15 cellular contexts compared by ENCODE assay signal in the genomic region with DNA sequence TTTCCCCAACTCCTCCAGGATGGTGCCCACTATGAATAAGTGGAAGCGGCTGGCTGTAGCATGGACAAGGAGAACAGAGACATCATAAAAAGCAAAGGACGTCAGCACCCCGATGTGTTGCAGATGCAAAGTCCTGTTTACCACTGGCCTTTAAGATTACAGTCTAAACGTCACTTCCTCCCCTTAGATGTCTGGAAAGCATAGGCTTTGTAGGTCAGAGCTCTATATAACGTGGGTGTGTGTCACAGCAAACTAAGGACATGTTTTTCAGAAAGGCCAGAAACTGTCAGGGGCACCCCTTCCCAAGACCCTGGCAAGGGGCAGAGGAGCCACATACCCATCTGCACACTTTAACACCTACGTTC. TPM values are rescaled to one million over a fixed set of nuclear protein-coding genes. Genes with fewer than 3 reads are reported as not detected.
"Had no signal": no experiment of that assay in that cellular context is flagged by ENCODE, and none has a peak within 500 bp of the region (broad histone marks: within the 10 kb centered on the region; RNA-seq: fewer than 3 reads in every experiment).

No MANE protein-coding gene starts in this region.

- H3K27ac ChIP-seq: neutrophil, SJCRH30, suprapubic skin had no signal

- H3K36me3 ChIP-seq: neutrophil, SJCRH30, suprapubic skin, upper lobe of left lung had no signal

- H3K9me3 ChIP-seq: neutrophil, SJCRH30, suprapubic skin, upper lobe of left lung had no signal

- H3K27ac Mint-ChIP-seq: activated CD4-positive, alpha-beta T cell treated with anti-CD3 and anti-CD28 coated beads, Interleukin-2, amount 10 ng/mL, durations not matched to agents 7 days and 5 days; activated naive CD8-positive, alpha-beta T cell treated with anti-CD3 and anti-CD28 coated beads, Interleukin-2, amount 10 ng/mL, durations not matched to agents 7 days and 5 days; activated T-cell treated with anti-CD3 and anti-CD28 coated beads, Interleukin-2, amount 50 U/mL, for 72 hours; naive thymus-derived CD4-positive, alpha-beta T cell had no signal

- H3K4me1 ChIP-seq: SJCRH30 had no signal

- H3K27me3 ChIP-seq: suprapubic skin, upper lobe of left lung had no signal

- H3K36me3 Mint-ChIP-seq: activated naive CD8-positive, alpha-beta T cell treated with anti-CD3 and anti-CD28 coated beads, Interleukin-2, amount 10 ng/mL, durations not matched to agents 7 days and 5 days; naive thymus-derived CD4-positive, alpha-beta T cell had no signal

- H3K4me3 Mint-ChIP-seq: activated CD4-positive, alpha-beta T cell treated with anti-CD3 and anti-CD28 coated beads, Interleukin-2, amount 10 ng/mL, durations not matched to agents 7 days and 5 days; activated naive CD8-positive, alpha-beta T cell treated with anti-CD3 and anti-CD28 coated beads, Interleukin-2, amount 10 ng/mL, durations not matched to agents 7 days and 5 days; activated T-cell treated with anti-CD3 and anti-CD28 coated beads, Interleukin-2, amount 50 U/mL, for 72 hours; naive thymus-derived CD4-positive, alpha-beta T cell had no signal

- ATAC-seq: activated T-cell treated with anti-CD3 and anti-CD28 coated beads, Interleukin-2, amount 50 U/mL, for 72 hours; naive thymus-derived CD4-positive, alpha-beta T cell; stimulated activated naive CD8-positive, alpha-beta T cell treated with anti-CD3 and anti-CD28 coated beads, Interleukin-15, Interleukin-2, amounts not matched to agents 100 U/mL and 50 U/mL, for 24 hours had no signal

- H3K4me3 ChIP-seq: lung, SJCRH30, suprapubic skin, upper lobe of left lung had no signal

- DNase-seq: activated CD4-positive, alpha-beta T cell treated with anti-CD3 and anti-CD28 coated beads, Interleukin-2, amount 10 ng/mL, durations not matched to agents 7 days and 5 days; activated CD4-positive, CD25-positive, alpha-beta regulatory T cell; activated CD8-positive, alpha-beta memory T cell treated with anti-CD3 and anti-CD28 coated beads, Interleukin-2, amount 50 U/mL, for 48 hours; activated naive CD8-positive, alpha-beta T cell treated with anti-CD3 and anti-CD28 coated beads, Interleukin-2, amount 10 ng/mL, durations not matched to agents 7 days and 5 days; activated T-cell treated with anti-CD3 and anti-CD28 coated beads, Interleukin-2, amount 50 U/mL, for 72 hours; dermis blood vessel endothelial cell; glutamatergic neuron; naive thymus-derived CD4-positive, alpha-beta T cell; SJCRH30; stimulated activated naive CD8-positive, alpha-beta T cell treated with anti-CD3 and anti-CD28 coated beads, Interleukin-15, Interleukin-2, amounts not matched to agents 100 U/mL and 50 U/mL, for 24 hours; upper lobe of left lung had no signal

- H3K9me3 Mint-ChIP-seq: activated CD4-positive, alpha-beta T cell treated with anti-CD3 and anti-CD28 coated beads, Interleukin-2, amount 10 ng/mL, durations not matched to agents 7 days and 5 days; activated naive CD8-positive, alpha-beta T cell treated with anti-CD3 and anti-CD28 coated beads, Interleukin-2, amount 10 ng/mL, durations not matched to agents 7 days and 5 days; activated T-cell treated with anti-CD3 and anti-CD28 coated beads, Interleukin-2, amount 50 U/mL, for 72 hours; naive thymus-derived CD4-positive, alpha-beta T cell had no signal

- H3K4me1 Mint-ChIP-seq: activated CD4-positive, alpha-beta T cell treated with anti-CD3 and anti-CD28 coated beads, Interleukin-2, amount 10 ng/mL, durations not matched to agents 7 days and 5 days; activated naive CD8-positive, alpha-beta T cell treated with anti-CD3 and anti-CD28 coated beads, Interleukin-2, amount 10 ng/mL, durations not matched to agents 7 days and 5 days; naive thymus-derived CD4-positive, alpha-beta T cell had no signal

RNA-seq across cellular contexts. Expression of a gene that starts 7.9 kb away (rescaled TPM):
- total RNA-seq: activated CD4-positive, alpha-beta T cell treated with anti-CD3 and anti-CD28 coated beads, Interleukin-2, amount 10 ng/mL, durations not matched to agents 7 days and 5 days; activated naive CD8-positive, alpha-beta T cell treated with anti-CD3 and anti-CD28 coated beads, Interleukin-2, amount 10 ng/mL, durations not matched to agents 7 days and 5 days; activated T-cell treated with anti-CD3 and anti-CD28 coated beads, Interleukin-2, amount 50 U/mL, for 72 hours; T-helper 2 cell treated with Interferon-gamma antibody and Interleukin-4, amounts not matched to agents 100 ng/mL and 5 ng/mL, for 36 hours had no signal
